Comparison of ENCODE assay signal across 8 cellular contexts in genomic region chr13:110716235-110716505, GRCh38. TPM values are rescaled to one million over a fixed set of nuclear protein-coding genes. Genes with fewer than 3 reads are reported as not detected.
A peak's percentile ranks its signal among the peaks of the same experiment; 100 is the strongest.
DNase-seq lines count a peak whose midpoint lies in the region; ATAC-seq lines count a peak whose summit lies in the region.

No MANE protein-coding gene starts in this region.

- peaks cover 17% of the 10 kb centered on the region for H3K36me3 Mint-ChIP-seq in activated CD4-positive, alpha-beta T cell treated with anti-CD3 and anti-CD28 coated beads for 36 hours (ENCODE audit: low read depth)
- peaks cover 7% of the 10 kb centered on the region for H3K36me3 Mint-ChIP-seq in T-helper 1 cell treated with Interleukin-12 subunit alpha and Interleukin-12 subunit beta and Interleukin-4 antibody, amounts not matched to agents 30 μg/mL and 1 μg/mL, for 36 hours (ENCODE audit: low read depth)

- intact Hi-C loops in activated CD4-positive, alpha-beta T cell treated with anti-CD3 and anti-CD28 coated beads for 36 hours (cut with DNase I, micrococcal nuclease): loop anchor here (2.0 to 10.0 kb wide), 5 partner anchors 101 to 931 kb away; partner anchors contain the start of genes IRS2 (in 1 of the 2) and RAB20 (in 1 of the 2)

- H3K9me3 Mint-ChIP-seq in activated CD4-positive, alpha-beta T cell treated with anti-CD3 and anti-CD28 coated beads for 36 hours (ENCODE audit: low read depth): no peaks in the 10 kb centered on the region
- H3K9me3 Mint-ChIP-seq in T-helper 1 cell treated with Interleukin-12 subunit alpha and Interleukin-12 subunit beta and Interleukin-4 antibody, amounts not matched to agents 30 μg/mL and 1 μg/mL, for 36 hours: no peaks in the 10 kb centered on the region

- POLR2A ChIA-PET in activated CD4-positive, alpha-beta T cell treated with anti-CD3 and anti-CD28 coated beads for 36 hours (lab: Charles Lee): interaction anchor here (0.6 to 1.5 kb wide), 2 partner anchors 10 to 120 kb away, joined by 3 to 9 read pairs; partner anchors contain the start of gene CARS2

- H3K4me1 ChIP-seq in neuron (ENCODE audit: insufficient read depth, low read length): peaks cover 23% of the 10 kb centered on the region

- peaks cover 20% of the 10 kb centered on the region for H3K36me3 ChIP-seq in neuron (ENCODE audit: insufficient read depth, low read length)

- no peaks in the 10 kb centered on the region for H3K27me3 Mint-ChIP-seq in activated CD4-positive, alpha-beta T cell treated with anti-CD3 and anti-CD28 coated beads for 36 hours
- no peaks in the 10 kb centered on the region for H3K27me3 Mint-ChIP-seq in T-helper 1 cell treated with Interleukin-12 subunit alpha and Interleukin-12 subunit beta and Interleukin-4 antibody, amounts not matched to agents 30 μg/mL and 1 μg/mL, for 36 hours (ENCODE audit: low read depth)

- no peak overlapping the region for H2AFZ ChIP-seq in neuron (ENCODE audit: low read depth, low read length)

- no peaks in the 10 kb centered on the region for H3K27me3 ChIP-seq in neuron (ENCODE audit: insufficient read depth, low read length)

- peak overlapping the region; percentile 87 for H3K4me3 Mint-ChIP-seq in activated CD4-positive, alpha-beta T cell treated with anti-CD3 and anti-CD28 coated beads for 36 hours
- H3K4me3 Mint-ChIP-seq in T-helper 1 cell treated with Interleukin-12 subunit alpha and Interleukin-12 subunit beta and Interleukin-4 antibody, amounts not matched to agents 30 μg/mL and 1 μg/mL, for 36 hours: peak overlapping the region; percentile 91

- no peak for ATAC-seq in activated CD4-positive, alpha-beta T cell treated with anti-CD3 and anti-CD28 coated beads for 36 hours
- no peak for ATAC-seq in HG02973 (IDR thresholded peaks at IDR 0.05; ENCODE audit: unreplicated experiment)

- H3K9me3 ChIP-seq in neuron (ENCODE audit: low read length): peaks cover 6% of the 10 kb centered on the region

- peak overlapping the region; percentile 95 for H3K4me3 ChIP-seq in neuron (ENCODE audit: low read length)

- CTCF ChIA-PET in activated CD4-positive, alpha-beta T cell treated with anti-CD3 and anti-CD28 coated beads for 36 hours (lab: Charles Lee): interaction anchor here (0.7 kb wide), 1 partner anchor 494 kb away, joined by 3 read pairs; no protein-coding TSS in a partner anchor

- H3K27ac Mint-ChIP-seq in activated CD4-positive, alpha-beta T cell treated with anti-CD3 and anti-CD28 coated beads for 36 hours: peak overlapping the region; percentile 86
- peak overlapping the region; percentile 52 for H3K27ac Mint-ChIP-seq in T-helper 1 cell treated with Interleukin-12 subunit alpha and Interleukin-12 subunit beta and Interleukin-4 antibody, amounts not matched to agents 30 μg/mL and 1 μg/mL, for 36 hours

- peaks cover 26% of the 10 kb centered on the region for H3K4me1 Mint-ChIP-seq in activated CD4-positive, alpha-beta T cell treated with anti-CD3 and anti-CD28 coated beads for 36 hours
- peaks cover 17% of the 10 kb centered on the region for H3K4me1 Mint-ChIP-seq in T-helper 1 cell treated with Interleukin-12 subunit alpha and Interleukin-12 subunit beta and Interleukin-4 antibody, amounts not matched to agents 30 μg/mL and 1 μg/mL, for 36 hours (ENCODE audit: low read depth)

- DNase-seq in activated CD4-positive, alpha-beta T cell treated with anti-CD3 and anti-CD28 coated beads for 36 hours: no peak
- no peak for DNase-seq in activated CD4-positive, alpha-beta T cell treated with anti-CD3 and anti-CD28 coated beads for 1 hour
- DNase-seq in fibroblast of gingiva (ENCODE audit: low read depth) (peak; percentile 40), mucosa of gallbladder (ENCODE audit: low spot score) (no peak), NCI-H2107 treated with DMSO at 0.1 percent for 48 hours (lab: John Stamatoyannopoulos, UW; ENCODE audit: unreplicated experiment) (no peak)

RNA-seq across cellular contexts. Expression of gene ING1, which starts 2.7 kb away (rescaled TPM):
- total RNA-seq in activated CD4-positive, alpha-beta T cell treated with anti-CD3 and anti-CD28 coated beads for 36 hours: 10 to 100 TPM; 19.6 to 19.7 TPM
- 18.6 TPM for total RNA-seq in mucosa of gallbladder

RNA-seq across cellular contexts. Expression of gene CARS2, which starts 10.3 kb away (rescaled TPM):
- total RNA-seq in activated CD4-positive, alpha-beta T cell treated with anti-CD3 and anti-CD28 coated beads for 36 hours: 10 to 100 TPM; 52.1 to 55.8 TPM
- 62.8 TPM for total RNA-seq in mucosa of gallbladder
